Comparison of ENCODE assay signal across 9 cellular contexts in the genomic region with DNA sequence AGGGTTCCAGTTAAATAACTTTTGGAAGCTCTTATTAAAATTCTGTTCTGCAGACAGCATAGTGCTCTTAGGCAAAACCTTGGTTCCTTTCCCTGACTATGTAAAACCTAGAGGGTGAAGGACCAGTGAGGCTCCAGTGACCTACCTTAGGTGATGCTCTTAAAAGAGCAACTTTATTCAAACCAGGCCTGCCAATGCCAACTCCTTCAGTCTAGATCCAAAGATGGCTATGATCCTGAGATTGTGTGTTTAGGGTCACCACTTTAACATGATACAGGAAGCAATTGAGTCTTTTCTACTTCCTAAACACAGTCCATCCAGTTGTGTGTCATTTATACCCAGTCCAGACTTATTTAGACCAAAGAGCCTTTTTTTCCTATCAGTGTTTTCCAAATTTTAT. TPM values are rescaled to one million over a fixed set of nuclear protein-coding genes. Genes with fewer than 3 reads are reported as not detected.
DNase-seq lines count a peak whose midpoint lies in the region; ATAC-seq and TF ChIP-seq lines count a peak whose summit lies in the region.
"Had no signal": no experiment of that assay in that cellular context is flagged by ENCODE, and none has a peak within 500 bp of the region (broad histone marks: within the 10 kb centered on the region; RNA-seq: fewer than 3 reads in every experiment).

No MANE protein-coding gene starts in this region.

- CTCF ChIA-PET in Calu3 (lab: Charles Lee) (interaction anchor here (0.6 to 1.8 kb wide), 6 partner anchors 9 to 61 kb away, joined by 3 to 6 read pairs (median 4); a partner anchor contains a TSS), Panc1 (lab: Charles Lee) (interaction anchor here (0.5 kb wide), 1 partner anchor 20 kb away, joined by 3 read pairs; no protein-coding TSS in a partner anchor)

- H4K20me1 ChIP-seq in osteoblast (ENCODE audit: insufficient read depth, low read length), result peaks cover 12% of the 10 kb centered on the region

- H3K79me2 ChIP-seq in osteoblast (ENCODE audit: insufficient read depth, low read length), result peaks cover 45% of the 10 kb centered on the region

- H3K27ac Mint-ChIP-seq in Calu3 (ENCODE audit: unreplicated experiment), result peak overlapping the region; percentile 91
- peak overlapping the region; percentile 98 for H3K27ac Mint-ChIP-seq in endothelial cell (ENCODE audit: unreplicated experiment)

- H3K4me1 Mint-ChIP-seq in Calu3 (ENCODE audit: low read depth, unreplicated experiment) (peaks cover 54% of the 10 kb centered on the region), endothelial cell (ENCODE audit: unreplicated experiment) (peaks cover 49% of the 10 kb centered on the region)

- TSS peak; percentile 75 for BruUV-seq in Calu3 (replicated peaks; lab: Mats Ljungman, UMichigan)
- no TSS peak for BruUV-seq in Panc1 (replicated peaks; lab: Mats Ljungman, UMichigan)

- peak; percentile 37 for ATAC-seq in Panc1
- no peak for ATAC-seq in HG03460 (IDR thresholded peaks at IDR 0.05; ENCODE audit: unreplicated experiment)

- H3K4me3 Mint-ChIP-seq in Calu3 (ENCODE audit: low read depth, unreplicated experiment) (peak overlapping the region; percentile 66), endothelial cell (ENCODE audit: unreplicated experiment) (peak overlapping the region; percentile 61)

- no peak for TF ChIP-seq CTCF in Calu3 (IDR thresholded peaks at IDR 0.05; ENCODE audit: unreplicated experiment)
- TF ChIP-seq CTCF in Panc1 (IDR thresholded peaks at IDR 0.05), result no peak
- TF ChIP-seq CTCF in endothelial cell (IDR thresholded peaks at IDR 0.05; ENCODE audit: unreplicated experiment), result no peak
- TF ChIP-seq CTCF in osteoblast (IDR thresholded peaks at IDR 0.05; ENCODE audit: extremely low read depth, low read depth, low read length), result no peak

- no peak overlapping the region for H2AFZ ChIP-seq in osteoblast (ENCODE audit: low read length)

- peaks cover 93% of the 10 kb centered on the region for H3K36me3 Mint-ChIP-seq in Calu3 (ENCODE audit: insufficient read depth, unreplicated experiment)
- H3K36me3 Mint-ChIP-seq in endothelial cell (ENCODE audit: low read depth, unreplicated experiment), result peaks cover 15% of the 10 kb centered on the region

- DNase-seq in Calu3 (no peak), Panc1 (ENCODE audit: low read depth, low spot score) (no peak), endothelial cell (ENCODE audit: low spot score) (no peak), osteoblast (ENCODE audit: insufficient read length, low spot score, missing footprints) (no peak), NCI-H2081 (lab: John Stamatoyannopoulos, UW) (no peak), T1000 (lab: John Stamatoyannopoulos, UW) (no peak)
- DNase-seq in activated CD8-positive, alpha-beta memory T cell treated with anti-CD3 and anti-CD28 coated beads, Interleukin-2, amount 50 U/mL, for 48 hours, result no peak
- DNase-seq: stimulated activated CD4-positive, alpha-beta T cell treated with anti-CD3 and anti-CD28 coated beads, Interleukin-12 subunit alpha, Interleukin-12 subunit beta, amount 100 ng/mL, for 4 hours had no signal

- intact Hi-C loops in Calu3 (cut with micrococcal nuclease; ENCODE audit: unreplicated experiment), result loop anchor here (1.0 to 10.0 kb wide), 2 partner anchors 8 to 126 kb away; a partner anchor contains a TSS
- intact Hi-C loops in Panc1 (cut with micrococcal nuclease; ENCODE audit: unreplicated experiment), result no loop called here

- H3K4me2 ChIP-seq in osteoblast (ENCODE audit: insufficient read depth, low read length), result peak overlapping the region; percentile 80

- H3K36me3 ChIP-seq in Panc1 (ENCODE audit: control insufficient read depth, insufficient read depth, low read length) (peaks cover 7% of the 10 kb centered on the region; the same call in 1 of the 2 replicates), osteoblast (ENCODE audit: insufficient read depth, low read length) (peaks cover 20% of the 10 kb centered on the region)

- H3K4me3 ChIP-seq in Panc1 (ENCODE audit: low read depth in 2 of 2, low read length in 2 of 2) (peak overlapping the region in 1 of 2 experiments; percentile 9; a peak in 1 of 4 replicates), osteoblast (ENCODE audit: insufficient read depth, low read length) (no peak overlapping the region)

- no peaks in the 10 kb centered on the region for H3K9me3 Mint-ChIP-seq in Calu3 (ENCODE audit: low read depth, unreplicated experiment)
- no peaks in the 10 kb centered on the region for H3K9me3 Mint-ChIP-seq in endothelial cell (ENCODE audit: unreplicated experiment)

- H3K4me1 ChIP-seq in Panc1 (ENCODE audit: control insufficient read depth, insufficient read depth, low read length) (peaks cover 73% of the 10 kb centered on the region), osteoblast (ENCODE audit: insufficient read depth, low read length) (peaks cover 73% of the 10 kb centered on the region)

- H3K27ac ChIP-seq in Panc1 (ENCODE audit: low read length), result peak overlapping the region; percentile 82
- peak overlapping the region; percentile 93 for H3K27ac ChIP-seq in osteoblast (ENCODE audit: low read depth, low read length)

- no peaks in the 10 kb centered on the region for H3K27me3 Mint-ChIP-seq in Calu3 (ENCODE audit: unreplicated experiment)
- H3K27me3 Mint-ChIP-seq in endothelial cell (ENCODE audit: unreplicated experiment), result peaks cover 14% of the 10 kb centered on the region

- H3K27me3 ChIP-seq in Panc1 (ENCODE audit: control insufficient read depth, insufficient read depth, low read length) (no peaks in the 10 kb centered on the region), osteoblast (ENCODE audit: insufficient read depth, low read length) (no peaks in the 10 kb centered on the region)

- in situ Hi-C loops in Panc1 (cut with HindIII; ENCODE audit: low pct_unique_long_range_greater_than_20kb, low sequenced_read_pairs), result no loop called here

- POLR2A ChIA-PET in Panc1 (lab: Charles Lee), result interaction anchor here (0.7 to 1.2 kb wide), 2 partner anchors 11 to 337 kb away, joined by 4 to 6 read pairs; a partner anchor contains a TSS

- H3K9me3 ChIP-seq in Panc1 (ENCODE audit: control insufficient read depth, insufficient read depth, low read depth, low read length) (no peaks in the 10 kb centered on the region), osteoblast (ENCODE audit: low read depth, low read length) (no peaks in the 10 kb centered on the region)

RNA-seq across cellular contexts. Expression of a gene that starts 10.8 kb away (rescaled TPM):
- total RNA-seq in Calu3 (2022) (261 and 262 TPM in 2 replicates), Panc1 (2021; ENCODE audit: unreplicated experiment) (126 TPM), endothelial cell (ENCODE audit: unreplicated experiment) (193 TPM), osteoblast (168 and 176 TPM in 2 replicates)
- 76.7 TPM for polyA plus RNA-seq in Panc1 (2012; ENCODE audit: insufficient read length)

RNA-seq across cellular contexts. Expression of a gene that starts 19.4 kb away (rescaled TPM):
- total RNA-seq in Calu3 (2022) (1.9 and 2.7 TPM in 2 replicates), Panc1 (2021; ENCODE audit: unreplicated experiment) (9.5 TPM), endothelial cell (ENCODE audit: unreplicated experiment) (0.36 TPM), osteoblast (3.2 and 5.4 TPM in 2 replicates)
- 10.4 TPM for polyA plus RNA-seq in Panc1 (2012; ENCODE audit: insufficient read length)

RNA-seq across cellular contexts. Expression of a gene that starts 53.0 kb away (rescaled TPM):
- total RNA-seq in Calu3 (2022), result 0.71 TPM in 1 of 2 replicates, not detected in the other
- total RNA-seq in Panc1 (2021; ENCODE audit: unreplicated experiment), result 1.0 TPM
- 0.53 TPM for polyA plus RNA-seq in Panc1 (2012; ENCODE audit: insufficient read length)
- total RNA-seq in endothelial cell (ENCODE audit: unreplicated experiment), result 1.2 TPM
- 0.36 TPM in 1 of 2 replicates, not detected in the other for total RNA-seq in osteoblast
